Comparison of ENCODE assay signal across 11 cellular contexts in the genomic region with DNA sequence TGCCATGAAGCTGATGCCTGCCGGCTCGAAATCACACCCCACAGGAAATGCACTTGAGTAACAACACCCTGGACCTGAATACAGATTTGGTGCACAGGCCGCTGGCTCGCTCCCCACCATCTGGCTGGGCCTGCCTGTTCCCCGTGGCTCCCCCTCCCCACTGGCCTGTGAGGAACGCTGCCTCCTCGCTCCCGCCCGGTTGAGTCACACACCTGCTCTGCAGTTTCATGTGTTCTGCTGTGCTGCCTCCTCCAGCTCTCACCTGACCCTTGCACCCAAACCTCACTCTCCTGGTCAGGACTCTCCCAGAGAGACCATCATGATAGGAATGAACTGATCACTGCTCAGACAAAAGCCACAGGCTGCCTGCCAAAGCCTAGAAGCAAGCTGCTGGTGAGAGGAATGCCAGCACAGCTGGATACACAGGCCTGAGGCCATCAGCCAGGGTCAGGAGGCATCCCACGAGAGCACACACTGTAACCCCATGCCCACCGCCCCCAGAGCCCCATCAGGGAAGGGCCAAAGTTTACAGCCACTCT. TPM values are rescaled to one million over a fixed set of nuclear protein-coding genes. Genes with fewer than 3 reads are reported as not detected.
DNase-seq lines count a peak whose midpoint lies in the region; ATAC-seq, FAIRE-seq and TF ChIP-seq lines count a peak whose summit lies in the region.
"Had no signal": no experiment of that assay in that cellular context is flagged by ENCODE, and none has a peak within 500 bp of the region (broad histone marks: within the 10 kb centered on the region; RNA-seq: fewer than 3 reads in every experiment).

No MANE protein-coding gene starts in this region.

- H3K4me3 ChIP-seq in gastrocnemius medialis, result no peak overlapping the region

- H3K27ac ChIP-seq in gastrocnemius medialis, result peak overlapping the region; percentile 82 to 96 (median 95)

- no peaks in the 10 kb centered on the region for H3K27me3 ChIP-seq in gastrocnemius medialis

- ATAC-seq in gastrocnemius medialis (peak; percentile 21 to 22), GM18519 (IDR thresholded peaks at IDR 0.05; ENCODE audit: low FRiP score, unreplicated experiment) (no peak)

- peaks cover 0 to 14% of the 10 kb centered on the region in 2 donors for H3K36me3 ChIP-seq in gastrocnemius medialis

- no peaks in the 10 kb centered on the region for H3K9me3 ChIP-seq in gastrocnemius medialis

- intact Hi-C loops in gastrocnemius medialis (cut with DNase I; ENCODE audit: low total_unique reads), result loop anchor here (2.0 kb wide), 1 partner anchor 26 kb away; no protein-coding TSS in a partner anchor
- intact Hi-C loops in posterior vena cava (cut with DNase I), result no loop called here

- FAIRE-seq in H54 (lab: Jason Lieb, UNC), result peak; percentile 48
- FAIRE-seq: GM18507 had no signal

- in situ Hi-C loops in SK-MEL-5 (cut with HindIII; ENCODE audit: low pct_unique_long_range_greater_than_20kb, low sequenced_read_pairs) (no loop called here), gastrocnemius medialis (cut with MboI; ENCODE audit: low sequenced_read_pairs in 4 of 4) (no loop called here)

- no peak for DNase-seq in H54 (ENCODE audit: insufficient read length, low spot score)
- peak; percentile 44 for DNase-seq in SK-MEL-5 (ENCODE audit: low read depth, low spot score)
- DNase-seq in hippocampal formation (lab: John Stamatoyannopoulos, UW), result peak; percentile 61 to 62
- DNase-seq in gastrocnemius medialis, result peak; percentile 76 to 90
- DNase-seq in epidermal melanocyte (ENCODE audit: insufficient read length, low spot score), result no peak
- no peak for DNase-seq in posterior vena cava (ENCODE audit: low spot score)
- DNase-seq in NCI-H1417 treated with DMSO at 0.1 percent for 48 hours (lab: John Stamatoyannopoulos, UW), result no peak
- DNase-seq: activated naive CD8-positive, alpha-beta T cell treated with anti-CD3 and anti-CD28 coated beads for 36 hours; stimulated activated naive CD4-positive, alpha-beta T cell treated with Interleukin-2 at 50 U/mL for 16 hours had no signal

- peaks cover 32 to 44% of the 10 kb centered on the region in 2 donors for H3K4me1 ChIP-seq in gastrocnemius medialis

- TF ChIP-seq POLR2A in H54 (IDR thresholded peaks at IDR 0.05; ENCODE audit: low read depth, low read length), result no peak
- peak; percentile 39 to 48 for TF ChIP-seq POLR2A in gastrocnemius medialis (IDR thresholded peaks at IDR 0.05)

- TF ChIP-seq CTCF in gastrocnemius medialis (IDR thresholded peaks at IDR 0.05 in 4 of 5, conservative IDR thresholded peaks at IDR 0.05 in 1 of 5), result peak in 1 of 5 experiments; percentile 14

RNA-seq across cellular contexts. Expression of a gene that starts 3.8 kb away (rescaled TPM):
- total RNA-seq in SK-MEL-5 (2014; rRNA removed; shearing (Covaris generic)), result 94.9 and 111 TPM in 2 replicates
- polyA plus RNA-seq in SK-MEL-5 (2015; cell fraction: cytosol; rRNA removed), result 178 and 225 TPM in 2 replicates
- polyA plus RNA-seq in SK-MEL-5 (2015; cell fraction: nucleus; rRNA removed), result 60.4 and 92.1 TPM in 2 replicates
- total RNA-seq in gastrocnemius medialis (100 to 1,000 TPM; 228 to 357 (median 264) TPM), posterior vena cava (10 to 100 TPM; 58.3 to 66.1 TPM)

RNA-seq across cellular contexts. Expression of a gene that starts 25.2 kb away (rescaled TPM):
- total RNA-seq in SK-MEL-5 (2014; rRNA removed; shearing (Covaris generic)), result 4.2 and 8.9 TPM in 2 replicates
- 19.0 and 20.3 TPM in 2 replicates for polyA plus RNA-seq in SK-MEL-5 (2015; cell fraction: cytosol; rRNA removed)
- 40.4 and 47.7 TPM in 2 replicates for polyA plus RNA-seq in SK-MEL-5 (2015; cell fraction: nucleus; rRNA removed)
- 100 to 1,000 TPM; 165 to 577 (median 232) TPM for total RNA-seq in gastrocnemius medialis
- 10 to 100 TPM in 1 of 2 donors, 1 to 10 TPM in 1; 8.2 to 10.2 TPM for total RNA-seq in posterior vena cava

RNA-seq across cellular contexts. Expression of a gene that starts 46.4 kb away (rescaled TPM):
- 108 and 119 TPM in 2 replicates for total RNA-seq in SK-MEL-5 (2014; rRNA removed; shearing (Covaris generic))
- polyA plus RNA-seq in SK-MEL-5 (2015; cell fraction: cytosol; rRNA removed), result 154 and 163 TPM in 2 replicates
- polyA plus RNA-seq in SK-MEL-5 (2015; cell fraction: nucleus; rRNA removed), result 363 and 380 TPM in 2 replicates
- 10 to 100 TPM; 44.4 to 70.4 (median 57.0) TPM for total RNA-seq in gastrocnemius medialis
- total RNA-seq in posterior vena cava, result 100 to 1,000 TPM; 115 to 143 TPM

RNA-seq across cellular contexts. Expression of a gene that starts 51.7 kb away (rescaled TPM):
- 5.2 and 5.4 TPM in 2 replicates for total RNA-seq in SK-MEL-5 (2014; rRNA removed; shearing (Covaris generic))
- 9.5 and 10.8 TPM in 2 replicates for polyA plus RNA-seq in SK-MEL-5 (2015; cell fraction: cytosol; rRNA removed)
- polyA plus RNA-seq in SK-MEL-5 (2015; cell fraction: nucleus; rRNA removed), result 3.6 and 4.9 TPM in 2 replicates
- 10 to 100 TPM in 3 of 4 donors, 1 to 10 TPM in 1; 2.4 to 20.8 (median 12.5) TPM for total RNA-seq in gastrocnemius medialis
- 1 to 10 TPM; 3.3 to 3.8 TPM for total RNA-seq in posterior vena cava

RNA-seq across cellular contexts. Expression of a gene that starts 59.8 kb away (rescaled TPM):
- total RNA-seq in SK-MEL-5 (2014; rRNA removed; shearing (Covaris generic)), result 14.0 and 14.5 TPM in 2 replicates
- polyA plus RNA-seq in SK-MEL-5 (2015; cell fraction: cytosol; rRNA removed), result 28.2 and 37.8 TPM in 2 replicates
- polyA plus RNA-seq in SK-MEL-5 (2015; cell fraction: nucleus; rRNA removed), result 54.5 and 56.2 TPM in 2 replicates
- total RNA-seq in gastrocnemius medialis (10 to 100 TPM; 11.6 to 34.6 (median 19.7) TPM), posterior vena cava (10 to 100 TPM; 70.5 to 78.7 TPM)

Comparison
In these comparisons a context has a peak if more than half of its experiments do, and no peak if none do; other contexts are left out.
1. DNase-seq: peak in SK-MEL-5 (single experiment), hippocampal formation (2 of 2) and gastrocnemius medialis (2 of 2); none in H54 (single experiment), epidermal melanocyte (single experiment), posterior vena cava (single experiment) and NCI-H1417 treated with DMSO at 0.1 percent for 48 hours (single experiment).
2. RNA of a gene that starts 25.2 kb away (total RNA-seq): 165 to 577 TPM in gastrocnemius medialis; 8.2 to 10.2 TPM in posterior vena cava and 4.2 to 8.9 TPM in SK-MEL-5; every median in the first group is over 10 times any median in the second.